Comparison of ENCODE assay signal across 9 cellular contexts in the genomic region with DNA sequence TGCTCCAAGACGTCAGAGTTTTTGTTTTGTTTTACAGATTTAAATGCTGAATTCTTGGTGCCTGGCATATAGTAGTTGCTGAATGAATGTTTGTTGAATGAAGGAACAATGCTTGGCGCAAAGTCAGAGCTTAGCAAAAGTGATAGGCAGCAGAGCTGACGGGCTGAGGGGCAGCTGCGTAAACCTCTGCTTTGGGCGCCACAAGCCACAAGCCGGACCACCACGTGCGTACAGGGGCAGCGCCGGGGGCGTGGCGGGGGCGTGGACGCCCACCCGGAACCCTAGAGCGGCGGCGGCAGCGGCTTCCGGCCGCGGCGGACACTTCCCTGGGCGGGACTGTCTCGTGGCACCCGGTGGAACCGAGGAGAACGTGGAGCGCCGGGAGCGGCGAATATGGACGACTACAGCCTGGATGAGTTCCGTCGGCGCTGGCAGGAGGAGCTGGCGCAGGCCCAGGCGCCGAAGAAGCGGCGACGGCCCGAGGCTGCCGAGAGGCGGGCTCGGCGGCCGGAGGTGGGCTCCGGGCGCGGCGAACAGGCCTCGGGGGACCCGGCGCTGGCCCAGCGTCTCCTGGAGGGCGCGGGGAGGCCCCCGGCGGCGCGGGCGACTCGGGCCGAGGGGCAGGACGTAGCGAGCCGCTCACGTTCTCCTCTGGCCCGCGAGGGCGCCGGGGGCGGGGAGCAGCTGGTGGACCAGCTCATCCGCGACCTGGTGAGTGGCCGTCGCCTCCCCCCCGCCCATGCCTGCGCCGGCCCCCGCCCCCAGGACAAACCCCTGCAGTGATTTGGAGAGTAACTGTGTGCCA. TPM values are rescaled to one million over a fixed set of nuclear protein-coding genes. Genes with fewer than 3 reads are reported as not detected.
DNase-seq lines count a peak whose midpoint lies in the region; ATAC-seq, FAIRE-seq and TF ChIP-seq lines count a peak whose summit lies in the region.
"Had no signal": no experiment of that assay in that cellular context is flagged by ENCODE, and none has a peak within 500 bp of the region (broad histone marks: within the 10 kb centered on the region; RNA-seq: fewer than 3 reads in every experiment).

Gene FBXW8, plus strand, starts transcription at position 306 of the 805 bp plus-strand sequence. Its CDS starts 88 bp downstream, at position 394.

- dilution Hi-C loops in endothelial cell of umbilical vein (cut with MboI; ENCODE audit: extremely low pct_ligation_motif_present, low sequenced_read_pairs) = no loop called here

- peak within 1 kb of the TSS; percentile 43 to 75 (median 67) for H3K4me3 ChIP-seq in endothelial cell of umbilical vein (replicated peaks in 1 of 3; ENCODE audit: insufficient read depth in 1 of 3, low read depth in 1 of 3, low read length in 3 of 3)

- peak; percentile 95 for ATAC-seq in HG03432 (IDR thresholded peaks at IDR 0.05; ENCODE audit: unreplicated experiment)
- peak; percentile 92 for ATAC-seq in activated CD8-positive, alpha-beta memory T cell treated with anti-CD3 and anti-CD28 coated beads, Interleukin-2, amount 10 ng/mL, durations not matched to agents 7 days and 5 days

- no peaks in the 10 kb centered on the region for H3K9me3 ChIP-seq in endothelial cell of umbilical vein (replicated peaks; ENCODE audit: control insufficient read depth, insufficient read depth, low read length)

- CTCF ChIA-PET in activated CD8-positive, alpha-beta memory T cell treated with anti-CD3 and anti-CD28 coated beads, Interleukin-2, amount 10 ng/mL, durations not matched to agents 7 days and 5 days (lab: Charles Lee) = interaction anchor here (1.8 to 2.2 kb wide), 2 partner anchors 9 to 13 kb away, joined by 4 to 6 read pairs; no protein-coding TSS in a partner anchor
- CTCF ChIA-PET in endothelial cell of umbilical vein (lab: Charles Lee) = interaction anchor here (0.6 to 1.2 kb wide), 5 partner anchors 13 to 225 kb away, joined by 3 to 5 read pairs (median 3); no protein-coding TSS in a partner anchor

- peak within 1 kb of the TSS; percentile 94 for H3K4me2 ChIP-seq in endothelial cell of umbilical vein (ENCODE audit: insufficient read depth, low read length)

- BruUV-seq in endothelial cell of umbilical vein (replicated peaks; lab: Mats Ljungman, UMichigan) = TSS peak; percentile 50

- H3K9ac ChIP-seq in endothelial cell of umbilical vein (replicated peaks; ENCODE audit: extremely low read depth, insufficient read depth, low read length) = peak within 1 kb of the TSS; percentile 90

- H3K9me3 Mint-ChIP-seq in activated CD8-positive, alpha-beta memory T cell treated with anti-CD3 and anti-CD28 coated beads, Interleukin-2, amount 10 ng/mL, durations not matched to agents 7 days and 5 days (ENCODE audit: low read depth) = no peaks in the 10 kb centered on the region

- intact Hi-C loops in endothelial cell of umbilical vein (cut with micrococcal nuclease) = loop anchor here (2.0 to 10.0 kb wide), 4 partner anchors 92 to 244 kb away; partner anchors contain the start of genes RNFT2 and SPRING1

- H3K9me1 ChIP-seq in endothelial cell of umbilical vein (replicated peaks; ENCODE audit: control insufficient read depth, extremely low read depth, insufficient read depth, low read length) = no peaks in the 10 kb centered on the region

- DNase-seq in C1 segment of cervical spinal cord (lab: John Stamatoyannopoulos, UW) (peak in 13 of 14 donors; percentile 1 to 62 (median 24)), GM19239 (ENCODE audit: insufficient read length, low spot score) (peak; percentile 76), NCI-H82 treated with DMSO at 0.1 percent for 48 hours (lab: John Stamatoyannopoulos, UW; ENCODE audit: unreplicated experiment) (peak; percentile 63), endothelial cell of umbilical vein (ENCODE audit: low read depth, low spot score) (peak; percentile 80), midbrain (lab: John Stamatoyannopoulos, UW) (peak; percentile 58)
- DNase-seq in activated CD8-positive, alpha-beta memory T cell treated with anti-CD3 and anti-CD28 coated beads, Interleukin-2, amount 10 ng/mL, durations not matched to agents 7 days and 5 days = peak; percentile 79
- peak; percentile 60 to 61 for DNase-seq in stimulated activated CD8-positive, alpha-beta memory T cell treated with anti-CD3 and anti-CD28 coated beads, Interleukin-2, amount 100 ng/mL, for 48 hours (ENCODE audit: low read depth in 2 of 2)

- peaks cover 29% of the 10 kb centered on the region for H3K4me1 Mint-ChIP-seq in activated CD8-positive, alpha-beta memory T cell treated with anti-CD3 and anti-CD28 coated beads, Interleukin-2, amount 10 ng/mL, durations not matched to agents 7 days and 5 days

- H3K79me2 ChIP-seq in endothelial cell of umbilical vein (ENCODE audit: control insufficient read depth, insufficient read depth, low read length) = peaks cover 32% of the 10 kb centered on the region

- H3K36me3 Mint-ChIP-seq in activated CD8-positive, alpha-beta memory T cell treated with anti-CD3 and anti-CD28 coated beads, Interleukin-2, amount 10 ng/mL, durations not matched to agents 7 days and 5 days = peaks cover 12% of the 10 kb centered on the region

- peak within 1 kb of the TSS; percentile 53 for H3K27ac ChIP-seq in endothelial cell of umbilical vein (ENCODE audit: insufficient read depth, low read depth, low read length)

- no peaks in the 10 kb centered on the region for H3K36me3 ChIP-seq in endothelial cell of umbilical vein (ENCODE audit: control insufficient read depth in 2 of 2, extremely low read depth in 1 of 2, insufficient read depth in 2 of 2, low read length in 2 of 2)

- TF ChIP-seq CTCF in endothelial cell of umbilical vein (IDR thresholded peaks at IDR 0.05; ENCODE audit: extremely low read depth in 1 of 2, insufficient read depth in 1 of 2, low read depth in 1 of 2, low read length in 2 of 2) = no peak

- peaks cover 5% of the 10 kb centered on the region for H3K4me1 ChIP-seq in endothelial cell of umbilical vein (ENCODE audit: control insufficient read depth, extremely low read depth, insufficient read depth, low read length)

- H3K27me3 ChIP-seq in endothelial cell of umbilical vein (ENCODE audit: control insufficient read depth in 2 of 2, insufficient read depth in 2 of 2, low read length in 2 of 2) = peaks cover 8 to 11% of the 10 kb centered on the region in 2 experiments

- POLR2A ChIA-PET in endothelial cell of umbilical vein (lab: Charles Lee) = interaction anchor here (1.1 kb wide), 1 partner anchor 33 kb away, joined by 3 read pairs; no protein-coding TSS in a partner anchor

- H3K27me3 Mint-ChIP-seq in activated CD8-positive, alpha-beta memory T cell treated with anti-CD3 and anti-CD28 coated beads, Interleukin-2, amount 10 ng/mL, durations not matched to agents 7 days and 5 days = peaks cover 28% of the 10 kb centered on the region

- TF ChIP-seq POLR2A in endothelial cell of umbilical vein (IDR thresholded peaks at IDR 0.05; ENCODE audit: low read depth, low read length) = peak; percentile 58

- peak within 1 kb of the TSS; percentile 95 for H2AFZ ChIP-seq in endothelial cell of umbilical vein (ENCODE audit: low read depth, low read length)

- H3K27ac Mint-ChIP-seq in activated CD8-positive, alpha-beta memory T cell treated with anti-CD3 and anti-CD28 coated beads, Interleukin-2, amount 10 ng/mL, durations not matched to agents 7 days and 5 days = peak within 1 kb of the TSS; percentile 69

- H3K4me3 Mint-ChIP-seq in activated CD8-positive, alpha-beta memory T cell treated with anti-CD3 and anti-CD28 coated beads, Interleukin-2, amount 10 ng/mL, durations not matched to agents 7 days and 5 days = peak within 1 kb of the TSS; percentile 83

- FAIRE-seq in GM19239 (lab: Jason Lieb, UNC) = peak; percentile 64
- FAIRE-seq in endothelial cell of umbilical vein (lab: Jason Lieb, UNC) = peak; percentile 88
- FAIRE-seq: endometrium had no signal

- no peaks in the 10 kb centered on the region for H4K20me1 ChIP-seq in endothelial cell of umbilical vein (replicated peaks; ENCODE audit: control insufficient read depth, extremely low read depth, insufficient read depth, low read length)

TF ChIP-seq in endothelial cell of umbilical vein, 7 proteins besides CTCF, POLR2A, EP300 and RAD21:
- TF ChIP-seq POLR2AphosphoS5 (IDR thresholded peaks at IDR 0.05; ENCODE audit: insufficient read depth, low read depth, low read length) (peak; percentile 78), MAX (IDR thresholded peaks at IDR 0.05; ENCODE audit: insufficient read depth, insufficient read length) (peak; percentile 94), GATA2 (IDR thresholded peaks at IDR 0.05; ENCODE audit: insufficient read depth, insufficient read length, low read depth, low read length) (no peak), MYC (IDR thresholded peaks at IDR 0.05; ENCODE audit: low read depth, low read length) (peak; percentile 80), FOS (IDR thresholded peaks at IDR 0.05; ENCODE audit: borderline replicate concordance, insufficient read depth, low read length) (no peak)
TF ChIP-seq in endothelial cell of umbilical vein: peak in this region for 3.

RNA-seq across cellular contexts. Expression of gene FBXW8, which starts in this region (rescaled TPM):
- total RNA-seq in activated CD8-positive, alpha-beta memory T cell treated with anti-CD3 and anti-CD28 coated beads, Interleukin-2, amount 10 ng/mL, durations not matched to agents 7 days and 5 days = 10 to 100 TPM; 11.5 to 12.8 TPM
- total RNA-seq in endothelial cell of umbilical vein = 15.4 and 16.9 TPM in 2 replicates
- 15.4 and 15.7 TPM in 2 replicates for polyA plus RNA-seq in endothelial cell of umbilical vein
- 11.5 and 11.9 TPM in 2 replicates for polyA plus RNA-seq in endothelial cell of umbilical vein (2011; cell fraction: cytosol; rRNA removed)
- polyA plus RNA-seq in endothelial cell of umbilical vein (2011; cell fraction: nucleus; rRNA removed) = 27.6 and 28.4 TPM in 2 replicates
- polyA plus RNA-seq in endothelial cell of umbilical vein (2012) = 13.7 and 16.4 TPM in 2 replicates
- polyA minus RNA-seq in endothelial cell of umbilical vein = 36.8 and 41.1 TPM in 2 replicates
- polyA minus RNA-seq in endothelial cell of umbilical vein (2011; cell fraction: cytosol; rRNA and poly(A)+ RNA removed) = 3.4 TPM
- polyA minus RNA-seq in endothelial cell of umbilical vein (2011; cell fraction: nucleus; rRNA and poly(A)+ RNA removed) = 31.9 and 33.9 TPM in 2 replicates

Comparison
In these comparisons a context has a peak if more than half of its experiments do, and no peak if none do; other contexts are left out.
1. Peak in every context shown above with its lines: DNase-seq, ATAC-seq, H3K4me3 ChIP-seq and H3K27ac ChIP-seq.
2. DNase-seq: peak in every context shown above with its lines; median percentile 80 in endothelial cell of umbilical vein; 79 in activated CD8-positive, alpha-beta memory T cell treated with anti-CD3 and anti-CD28 coated beads, Interleukin-2, amount 10 ng/mL, durations not matched to agents 7 days and 5 days; 76 in GM19239; 63 in NCI-H82 treated with DMSO at 0.1 percent for 48 hours; 60 in stimulated activated CD8-positive, alpha-beta memory T cell treated with anti-CD3 and anti-CD28 coated beads, Interleukin-2, amount 100 ng/mL, for 48 hours; 58 in midbrain; 24 in C1 segment of cervical spinal cord.